ENCODE assay signal across 9 cellular contexts in the genomic region with DNA sequence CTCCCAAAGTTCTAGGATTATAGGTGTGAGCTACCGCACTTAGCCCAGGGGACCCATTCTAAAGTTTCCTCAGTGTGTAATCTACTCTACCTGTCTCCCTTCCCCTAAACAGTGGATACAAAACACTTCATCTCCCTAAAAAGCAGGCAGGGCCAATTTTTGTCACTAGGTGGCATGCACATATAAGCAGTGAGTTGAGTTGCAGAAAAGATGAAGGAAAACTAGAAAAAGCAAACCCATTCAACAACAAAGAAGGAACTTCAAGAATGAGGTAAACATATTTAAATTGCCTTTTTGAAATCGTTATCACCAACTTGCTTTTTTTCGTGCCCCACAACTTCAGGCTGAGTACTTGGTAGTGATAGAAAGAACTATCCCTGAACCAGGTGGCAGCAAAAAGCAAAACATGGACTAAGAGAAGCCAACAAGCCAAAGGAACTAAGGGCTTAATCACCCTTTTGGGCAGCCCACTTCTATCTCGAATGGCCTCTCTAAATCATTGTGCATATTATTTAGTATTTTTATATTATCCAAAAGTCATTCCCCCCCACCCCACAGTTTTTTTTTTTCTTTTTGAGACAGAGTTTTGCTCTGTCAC. TPM values are rescaled to one million over a fixed set of nuclear protein-coding genes. Genes with fewer than 3 reads are reported as not detected.
DNase-seq lines count a peak whose midpoint lies in the region; ATAC-seq and TF ChIP-seq lines count a peak whose summit lies in the region.
"Had no signal": no experiment of that assay in that cellular context is flagged by ENCODE, and none has a peak within 500 bp of the region (broad histone marks: within the 10 kb centered on the region; RNA-seq: fewer than 3 reads in every experiment).

No MANE protein-coding gene starts in this region.

- no peak overlapping the region for H3K56ac ChIP-seq in IMR-90 (ENCODE audit: extremely low read depth, insufficient read depth, low read length)

- no peak overlapping the region for H3K27ac ChIP-seq in IMR-90 (ENCODE audit: insufficient read depth, low read length)
- H3K27ac ChIP-seq in Panc1 (ENCODE audit: low read length), result no peak overlapping the region
- H3K27ac ChIP-seq in breast epithelium, result no peak overlapping the region
- no peak overlapping the region for H3K27ac ChIP-seq in tibial nerve
- H3K27ac ChIP-seq: SJSA1 had no signal

- H2AFZ ChIP-seq in IMR-90 (replicated peaks; ENCODE audit: low read length, poor library complexity), result no peak overlapping the region

- peak overlapping the region in 1 of 2 experiments; percentile 61; a peak in 2 of 4 replicates for H4K8ac ChIP-seq in IMR-90 (ENCODE audit: low read depth in 2 of 2, low read length in 2 of 2)

- H3K9me3 ChIP-seq in IMR-90 (ENCODE audit: control insufficient read depth, insufficient read depth, low read length) (no peaks in the 10 kb centered on the region), Panc1 (ENCODE audit: control insufficient read depth, insufficient read depth, low read depth, low read length) (no peaks in the 10 kb centered on the region), breast epithelium (no peaks in the 10 kb centered on the region), tibial nerve (no peaks in the 10 kb centered on the region)
- H3K9me3 ChIP-seq: SJSA1 had no signal

- no peak overlapping the region for H2AK9ac ChIP-seq in IMR-90 (replicated peaks; ENCODE audit: low read depth, low read length, poor library complexity)

- TF ChIP-seq CTCF in BJ (IDR thresholded peaks at IDR 0.05; ENCODE audit: insufficient read depth, low read depth, low read length) (peak; percentile 84), GM12874 (IDR thresholded peaks at IDR 0.05; ENCODE audit: insufficient read depth, low read depth, low read length) (peak; percentile 56; the same call in 1 of the 2 replicates), IMR-90 (conservative IDR thresholded peaks at IDR 0.05; ENCODE audit: low read depth, low read length) (peak; percentile 87), Panc1 (IDR thresholded peaks at IDR 0.05) (peak; percentile 86), breast epithelium (IDR thresholded peaks at IDR 0.05) (peak; percentile 12 to 69 (median 52)), tibial nerve (IDR thresholded peaks at IDR 0.05) (peak; percentile 53 to 64 (median 54))

- no peak overlapping the region for H3K4me2 ChIP-seq in IMR-90 (ENCODE audit: low read depth, low read length)

- H2BK120ac ChIP-seq in IMR-90 (ENCODE audit: low read depth, low read length), result no peak overlapping the region

- TF ChIP-seq RAD21 in IMR-90 (IDR thresholded peaks at IDR 0.05; ENCODE audit: low read length), result peak; percentile 94

- peak; percentile 92 for ATAC-seq in IMR-90 (ENCODE audit: low read depth)
- peak; percentile 91 for ATAC-seq in Panc1
- ATAC-seq in left lobe of liver, result peak; percentile 85

- no peak overlapping the region for H2AK5ac ChIP-seq in IMR-90 (ENCODE audit: low read depth, low read length)

- no peaks in the 10 kb centered on the region for H4K20me1 ChIP-seq in IMR-90 (ENCODE audit: insufficient read depth, low read length)

- no peaks in the 10 kb centered on the region for H3K27me3 ChIP-seq in BJ (ENCODE audit: control insufficient read depth, insufficient read depth, low read length)
- no peaks in the 10 kb centered on the region for H3K27me3 ChIP-seq in IMR-90 (ENCODE audit: control insufficient read depth, insufficient read depth, low read length)
- H3K27me3 ChIP-seq in Panc1 (ENCODE audit: control insufficient read depth, insufficient read depth, low read length), result no peaks in the 10 kb centered on the region
- no peaks in the 10 kb centered on the region for H3K27me3 ChIP-seq in breast epithelium
- no peaks in the 10 kb centered on the region for H3K27me3 ChIP-seq in tibial nerve
- H3K27me3 ChIP-seq: SJSA1 had no signal

- H2BK20ac ChIP-seq in IMR-90 (ENCODE audit: low read depth, low read length), result no peak overlapping the region

- in situ Hi-C loops in IMR-90 (cut with MboI; ENCODE audit: low sequenced_read_pairs), result loop anchor here (5.0 kb wide), 1 partner anchor 759 kb away; no protein-coding TSS in a partner anchor
- in situ Hi-C loops in Panc1 (cut with HindIII; ENCODE audit: low pct_unique_long_range_greater_than_20kb, low sequenced_read_pairs), result no loop called here

- no peak overlapping the region for H4K5ac ChIP-seq in IMR-90 (ENCODE audit: low read depth, low read length)

- no CpG with 5 or more reads among the region's 4 CpGs for WGBS in IMR-90 (ENCODE audit: extremely low coverage in 2 of 2, insufficient read length in 1 of 2), 2 experiments
- WGBS in tibial nerve, 2 donors, result 23 to 25% methylated on average over 4 of the region's 4 CpGs

- no peak overlapping the region for H2BK5ac ChIP-seq in IMR-90 (ENCODE audit: low read depth, low read length, poor library complexity, severe bottlenecking)

- no peak overlapping the region for H3K14ac ChIP-seq in IMR-90 (replicated peaks; ENCODE audit: low read depth, low read length)

- intact Hi-C loops in IMR-90 (cut with micrococcal nuclease) (loop anchor here (1.0 to 5.0 kb wide), 5 partner anchors 109 to 761 kb away; partner anchors contain the start of gene UCK2), Panc1 (cut with micrococcal nuclease; ENCODE audit: unreplicated experiment) (loop anchor here (1.0 kb wide), 1 partner anchor 196 kb away; no protein-coding TSS in a partner anchor), breast epithelium (cut with DNase I; ENCODE audit: low total_unique reads) (loop anchor here (10.0 kb wide), 1 partner anchor 197 kb away; no protein-coding TSS in a partner anchor)

- H3K79me1 ChIP-seq in IMR-90 (ENCODE audit: low read depth in 1 of 2, low read length in 2 of 2), result no peaks in the 10 kb centered on the region

- H3K4me1 ChIP-seq in IMR-90 (ENCODE audit: control insufficient read depth, insufficient read depth, low read length) (no peaks in the 10 kb centered on the region), Panc1 (ENCODE audit: control insufficient read depth, insufficient read depth, low read length) (no peaks in the 10 kb centered on the region), breast epithelium (no peaks in the 10 kb centered on the region), tibial nerve (peaks cover 0 to 5% (median 0%) of the 10 kb centered on the region in 4 donors)
- H3K4me1 ChIP-seq: SJSA1 had no signal

- POLR2A ChIA-PET in BJ (lab: Charles Lee), result no interaction called here
- POLR2A ChIA-PET in IMR-90 (lab: Charles Lee; ENCODE audit: unreplicated experiment), result no interaction called here
- POLR2A ChIA-PET in Panc1 (lab: Charles Lee), result no interaction called here

- H3K36me3 ChIP-seq in BJ (ENCODE audit: control insufficient read depth, insufficient read depth, low read length), result no peaks in the 10 kb centered on the region
- H3K36me3 ChIP-seq in IMR-90 (ENCODE audit: control insufficient read depth, insufficient read depth, low read length), result no peaks in the 10 kb centered on the region
- no peaks in the 10 kb centered on the region for H3K36me3 ChIP-seq in Panc1 (ENCODE audit: control insufficient read depth, insufficient read depth, low read length)
- no peaks in the 10 kb centered on the region for H3K36me3 ChIP-seq in breast epithelium
- H3K36me3 ChIP-seq in tibial nerve, result no peaks in the 10 kb centered on the region
- H3K36me3 ChIP-seq: SJSA1 had no signal

- no peak overlapping the region for H3K9ac ChIP-seq in IMR-90 (ENCODE audit: low read depth, low read length)

- H3K4ac ChIP-seq in IMR-90 (ENCODE audit: low read depth, low read length), result no peak overlapping the region

- no peak overlapping the region for H4K91ac ChIP-seq in IMR-90 (ENCODE audit: insufficient read depth, low read depth, low read length)

- no peak for TF ChIP-seq EP300 in tibial nerve (IDR thresholded peaks at IDR 0.05)

- no peak overlapping the region for H3K23ac ChIP-seq in IMR-90 (ENCODE audit: low read depth, low read length)

- H2BK15ac ChIP-seq in IMR-90 (ENCODE audit: low read depth, low read length), result no peak overlapping the region

- H3K4me3 ChIP-seq in BJ (ENCODE audit: low read depth, low read length), result no peak overlapping the region
- H3K4me3 ChIP-seq in IMR-90 (ENCODE audit: insufficient read depth, low read depth, low read length), result no peak overlapping the region
- H3K4me3 ChIP-seq in Panc1 (ENCODE audit: low read depth in 2 of 2, low read length in 2 of 2), result no peak overlapping the region
- H3K4me3 ChIP-seq in breast epithelium, result no peak overlapping the region
- no peak overlapping the region for H3K4me3 ChIP-seq in tibial nerve
- H3K4me3 ChIP-seq: SJSA1 had no signal

- no TSS peak for BruUV-seq in IMR-90 (replicated peaks; lab: Mats Ljungman, UMichigan)
- BruUV-seq in Panc1 (replicated peaks; lab: Mats Ljungman, UMichigan), result no TSS peak

- dilution Hi-C loops in IMR-90 (cut with HindIII; ENCODE audit: low sequenced_read_pairs, unreplicated experiment), result no loop called here

- DNase-seq in BJ (ENCODE audit: low read depth) (peak; percentile 13), IMR-90 (peak; percentile 71), Panc1 (ENCODE audit: low read depth, low spot score) (peak; percentile 58), breast epithelium (ENCODE audit: low spot score in 2 of 2) (no peak), left lobe of liver (ENCODE audit: low spot score) (peak; percentile 49), tibial nerve (ENCODE audit: low spot score in 2 of 2) (peak in 1 of 2 donors; percentile 72), cerebellar nuclear complex (lab: John Stamatoyannopoulos, UW) (no peak)

- no peaks in the 10 kb centered on the region for H3K9me1 ChIP-seq in IMR-90 (ENCODE audit: insufficient read depth, low read length)

- no peak overlapping the region for H3K18ac ChIP-seq in IMR-90 (ENCODE audit: low read depth, low read length)

- no peak for TF ChIP-seq POLR2A in IMR-90 (IDR thresholded peaks at IDR 0.05; ENCODE audit: low read depth, low read length)
- no peak for TF ChIP-seq POLR2A in breast epithelium (IDR thresholded peaks at IDR 0.05)
- no peak for TF ChIP-seq POLR2A in tibial nerve (IDR thresholded peaks at IDR 0.05)

- CTCF ChIA-PET in BJ (lab: Yijun Ruan, JAX), result interaction anchor here (1.1 to 2.2 kb wide), 4 partner anchors 57 to 198 kb away, joined by 4 to 18 read pairs (median 10); no protein-coding TSS in a partner anchor
- CTCF ChIA-PET in IMR-90 (lab: Yijun Ruan, JAX), result interaction anchor here (0.7 kb wide), 1 partner anchor 189 kb away, joined by 3 read pairs; no protein-coding TSS in a partner anchor
- CTCF ChIA-PET in Panc1 (lab: Charles Lee), result interaction anchor here (0.7 kb wide), 1 partner anchor 761 kb away, joined by 12 read pairs; no protein-coding TSS in a partner anchor

RNA-seq across cellular contexts. Expression of gene ALDH9A1, which starts 19.7 kb away (rescaled TPM):
- polyA plus RNA-seq in BJ (2011; rRNA removed) (43.8 and 71.7 TPM in 2 replicates), IMR-90 (2012; rRNA removed) (40.1 and 43.5 TPM in 2 replicates)
- polyA minus RNA-seq in BJ (2011; rRNA and poly(A)+ RNA removed), result 27.1 and 28.8 TPM in 2 replicates
- total RNA-seq in IMR-90 (2012; rRNA removed) (43.7 and 101 TPM in 2 replicates), Panc1 (2021; ENCODE audit: unreplicated experiment) (30.3 TPM), breast epithelium (100 to 1,000 TPM in 2 of 3 donors, 10 to 100 TPM in 1; 98.6 to 165 (median 110) TPM), left lobe of liver (104 TPM), tibial nerve (100 to 1,000 TPM in 1 of 4 donors, 10 to 100 TPM in 3; 55.3 to 109 (median 74.5) TPM)
- polyA plus RNA-seq in IMR-90 (2012; cell fraction: cytosol; rRNA removed), result 12.9 and 19.0 TPM in 2 replicates
- 8.8 and 44.9 TPM in 2 replicates for polyA plus RNA-seq in IMR-90 (2012; cell fraction: nucleus; rRNA removed; ENCODE audit: low replicate concordance)
- 23.0 TPM for polyA plus RNA-seq in Panc1 (2012; ENCODE audit: insufficient read length)

RNA-seq across cellular contexts. Expression of gene TMCO1, which starts 50.7 kb away (rescaled TPM):
- polyA plus RNA-seq in BJ (2011; rRNA removed), result 203 and 244 TPM in 2 replicates
- polyA minus RNA-seq in BJ (2011; rRNA and poly(A)+ RNA removed), result 69.8 and 72.6 TPM in 2 replicates
- 86.4 and 121 TPM in 2 replicates for total RNA-seq in IMR-90 (2012; rRNA removed)
- polyA plus RNA-seq in IMR-90 (2012; rRNA removed), result 95.7 and 113 TPM in 2 replicates
- 17.7 and 25.7 TPM in 2 replicates for polyA plus RNA-seq in IMR-90 (2012; cell fraction: cytosol; rRNA removed)
- polyA plus RNA-seq in IMR-90 (2012; cell fraction: nucleus; rRNA removed; ENCODE audit: low replicate concordance), result 7.2 and 45.2 TPM in 2 replicates
- total RNA-seq in Panc1 (2021; ENCODE audit: unreplicated experiment), result 103 TPM
- polyA plus RNA-seq in Panc1 (2012; ENCODE audit: insufficient read length), result 75.1 TPM
- 10 to 100 TPM; 57.1 to 89.4 (median 68.8) TPM for total RNA-seq in breast epithelium
- 71.0 TPM for total RNA-seq in left lobe of liver
- 10 to 100 TPM; 31.5 to 65.5 (median 45.5) TPM for total RNA-seq in tibial nerve

Comparison
In these comparisons a context has a peak if more than half of its experiments do, and no peak if none do; other contexts are left out.
1. DNase-seq: peak in BJ (single experiment), IMR-90 (single experiment), Panc1 (single experiment) and left lobe of liver (single experiment); none in breast epithelium (0 of 2) and cerebellar nuclear complex (0 of 2).
2. Peak in every context shown above with its lines, with median percentiles within 50 percentile points of each other: CTCF ChIP-seq and ATAC-seq.